ENCODE assay signal across 14 cellular contexts in the genomic region with DNA sequence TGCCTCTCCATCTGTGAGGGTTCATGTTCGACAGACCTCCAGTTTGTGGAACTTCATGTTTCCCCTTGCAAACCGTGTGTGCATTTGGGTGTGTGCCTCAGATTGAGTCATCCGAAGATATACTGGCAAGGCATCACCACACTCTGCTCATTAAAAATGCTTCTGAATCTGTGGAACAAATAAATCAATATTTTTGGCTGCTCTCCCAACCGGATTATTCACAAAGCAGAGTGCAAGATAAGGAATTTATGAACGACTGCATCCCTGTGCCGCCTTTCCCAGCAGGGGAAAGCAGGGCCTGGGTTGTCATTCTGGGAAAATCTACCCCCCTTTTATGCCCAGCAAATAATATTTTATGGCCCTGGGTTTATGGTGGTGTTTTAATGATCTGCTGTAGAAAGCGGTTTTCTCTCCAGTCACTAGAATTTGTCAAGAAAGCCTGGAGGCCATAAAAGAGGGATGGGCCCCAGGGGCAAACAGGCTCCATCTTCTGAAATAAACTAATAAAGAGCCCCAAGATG. TPM values are rescaled to one million over a fixed set of nuclear protein-coding genes. Genes with fewer than 3 reads are reported as not detected.
DNase-seq lines count a peak whose midpoint lies in the region; ATAC-seq and TF ChIP-seq lines count a peak whose summit lies in the region.
"Had no signal": no experiment of that assay in that cellular context is flagged by ENCODE, and none has a peak within 500 bp of the region (broad histone marks: within the 10 kb centered on the region; RNA-seq: fewer than 3 reads in every experiment).

No MANE protein-coding gene starts in this region.

- no peaks in the 10 kb centered on the region for H3K27me3 ChIP-seq in brain microvascular endothelial cell (replicated peaks)

- no peak overlapping the region for H3K27ac ChIP-seq in brain microvascular endothelial cell
- H3K27ac ChIP-seq: upper lobe of right lung had no signal

- peaks cover 39% of the 10 kb centered on the region for H3K4me1 ChIP-seq in mucosa of descending colon (ENCODE audit: low read depth)

- intact Hi-C loops in mucosa of descending colon (cut with DNase I, micrococcal nuclease) = no loop called here
- intact Hi-C loops in posterior cingulate gyrus (cut with DNase I) = no loop called here

- H3K36me3 ChIP-seq in brain microvascular endothelial cell (replicated peaks) = no peaks in the 10 kb centered on the region
- H3K36me3 ChIP-seq in mucosa of descending colon (ENCODE audit: low read depth) = no peaks in the 10 kb centered on the region
- H3K36me3 ChIP-seq: upper lobe of right lung had no signal

- DNase-seq in AG10803 (ENCODE audit: low read depth) (peak; percentile 94), LHCN-M2 (ENCODE audit: low read depth) (peak; percentile 88), brain microvascular endothelial cell (peak; percentile 32), mucosa of descending colon (peak in 1 of 3 donors; percentile 39), amniotic stem cell (lab: John Stamatoyannopoulos, UW) (no peak), posterior cingulate gyrus (no peak)
- no peak for DNase-seq in activated naive CD4-positive, alpha-beta T cell treated with Interleukin-2 at 50 U/mL for 16 hours
- DNase-seq: activated CD4-positive, alpha-beta T cell treated with anti-CD3 and anti-CD28 coated beads for 48 hours; DND-41; foreskin melanocyte; NCI-H1417; NCI-H82; upper lobe of right lung had no signal

- no peak for TF ChIP-seq CTCF in AG10803 (conservative IDR thresholded peaks at IDR 0.05; ENCODE audit: low read length)
- TF ChIP-seq CTCF in brain microvascular endothelial cell (IDR thresholded peaks at IDR 0.05; ENCODE audit: low read depth, low read length, missing control alignments) = no peak
- TF ChIP-seq CTCF in mucosa of descending colon (IDR thresholded peaks at IDR 0.05) = no peak

- H3K9me3 ChIP-seq in mucosa of descending colon = no peaks in the 10 kb centered on the region
- H3K9me3 ChIP-seq: upper lobe of right lung had no signal

- H3K4me3 ChIP-seq in AG10803 (ENCODE audit: low read length) = no peak overlapping the region
- no peak overlapping the region for H3K4me3 ChIP-seq in brain microvascular endothelial cell (ENCODE audit: low read depth, low read length)
- no peak overlapping the region for H3K4me3 ChIP-seq in mucosa of descending colon
- H3K4me3 ChIP-seq: upper lobe of right lung had no signal

- peak; percentile 77 for ATAC-seq in mucosa of descending colon
- no peak for ATAC-seq in GM21576 (IDR thresholded peaks at IDR 0.05; ENCODE audit: unreplicated experiment)
- ATAC-seq: upper lobe of right lung had no signal

- in situ Hi-C loops in brain microvascular endothelial cell (cut with HindIII; ENCODE audit: low pct_ligation_motif_present, low sequenced_read_pairs) = loop anchor here (25.0 kb wide), 4 partner anchors 221 to 629 kb away; no protein-coding TSS in a partner anchor

RNA-seq across cellular contexts. Expression of a gene that starts 4.2 kb away (rescaled TPM):
- total RNA-seq in LHCN-M2 (2014; rRNA removed) (173 and 180 TPM in 2 replicates), mucosa of descending colon (1 to 10 TPM; 3.6 to 5.9 (median 5.2) TPM)
- polyA plus RNA-seq in LHCN-M2 (2012) = 56.0 TPM

Comparison
In these comparisons a context has a peak if more than half of its experiments do, and no peak if none do; other contexts are left out.
1. DNase-seq: peak in AG10803 (single experiment), LHCN-M2 (single experiment) and brain microvascular endothelial cell (single experiment); none in amniotic stem cell (single experiment), posterior cingulate gyrus (0 of 10) and activated naive CD4-positive, alpha-beta T cell treated with Interleukin-2 at 50 U/mL for 16 hours (single experiment).
2. RNA of a gene that starts 4.2 kb away (total RNA-seq): 173 to 180 TPM in LHCN-M2; 3.6 to 5.9 TPM in mucosa of descending colon; every median in the first group is over 10 times any median in the second.